ENCODE assay signal across 24 cellular contexts in genomic region chr10:69969961-69970360, GRCh38.
"Had no signal": no experiment of that assay in that cellular context is flagged by ENCODE, and none has a peak within 500 bp of the region (broad histone marks: within the 10 kb centered on the region; RNA-seq: fewer than 3 reads in every experiment).

No MANE protein-coding gene starts in this region.

- H3K27ac Mint-ChIP-seq: immature natural killer cell; mesothelial cell of epicardium; naive thymus-derived CD4-positive, alpha-beta T cell; natural killer cell treated with Interleukin-12 subunit alpha and Interleukin-12 subunit beta and Interleukin-15 and Interleukin-18, amount 100 ng/mL, for 72 hours; progenitor cell of endocrine pancreas; stimulated activated memory B cell treated with anti-CD40 and anti-IgM and Interleukin-4, amounts not matched to agents 10 μg/mL and 1 μg/mL and 100 μg/mL, for 72 hours; stimulated activated naive CD8-positive, alpha-beta T cell treated with anti-CD3 and anti-CD28 coated beads, Interleukin-15, amount 100 ng/mL, for 72 hours had no signal

- H3K36me3 Mint-ChIP-seq: immature natural killer cell; mesothelial cell of epicardium; naive thymus-derived CD4-positive, alpha-beta T cell; natural killer cell treated with Interleukin-12 subunit alpha and Interleukin-12 subunit beta and Interleukin-15 and Interleukin-18, amount 100 ng/mL, for 72 hours; stimulated activated memory B cell treated with anti-CD40 and anti-IgM and Interleukin-4, amounts not matched to agents 10 μg/mL and 1 μg/mL and 100 μg/mL, for 72 hours had no signal

- H3K9me3 Mint-ChIP-seq: immature natural killer cell; mesothelial cell of epicardium; naive thymus-derived CD4-positive, alpha-beta T cell; natural killer cell treated with Interleukin-12 subunit alpha and Interleukin-12 subunit beta and Interleukin-15 and Interleukin-18, amount 100 ng/mL, for 72 hours; stimulated activated memory B cell treated with anti-CD40 and anti-IgM and Interleukin-4, amounts not matched to agents 10 μg/mL and 1 μg/mL and 100 μg/mL, for 72 hours; stimulated activated naive CD8-positive, alpha-beta T cell treated with anti-CD3 and anti-CD28 coated beads, Interleukin-15, amount 100 ng/mL, for 72 hours had no signal

- H3K4me3 Mint-ChIP-seq: immature natural killer cell; mesothelial cell of epicardium; naive thymus-derived CD4-positive, alpha-beta T cell; natural killer cell treated with Interleukin-12 subunit alpha and Interleukin-12 subunit beta and Interleukin-15 and Interleukin-18, amount 100 ng/mL, for 72 hours; stimulated activated memory B cell treated with anti-CD40 and anti-IgM and Interleukin-4, amounts not matched to agents 10 μg/mL and 1 μg/mL and 100 μg/mL, for 72 hours; stimulated activated naive CD8-positive, alpha-beta T cell treated with anti-CD3 and anti-CD28 coated beads, Interleukin-15, amount 100 ng/mL, for 72 hours had no signal

- H3K4me1 Mint-ChIP-seq: immature natural killer cell; naive thymus-derived CD4-positive, alpha-beta T cell; stimulated activated memory B cell treated with anti-CD40 and anti-IgM and Interleukin-4, amounts not matched to agents 10 μg/mL and 1 μg/mL and 100 μg/mL, for 72 hours; stimulated activated naive CD8-positive, alpha-beta T cell treated with anti-CD3 and anti-CD28 coated beads, Interleukin-15, amount 100 ng/mL, for 72 hours had no signal

- DNase-seq: hypothalamus; immature natural killer cell; kidney; left colon; left lung; lower lobe of right lung; mesendoderm; naive thymus-derived CD4-positive, alpha-beta T cell; ovary; right lobe of liver; stimulated activated CD4-positive, alpha-beta T cell treated with anti-CD3 and anti-CD28 coated beads, Interleukin-1b, Interleukin-23, amount 100 ng/mL, for 48 hours; stimulated activated CD4-positive, alpha-beta T cell treated with anti-CD3 and anti-CD28 coated beads, Interleukin-2, amount 100 ng/mL, for 48 hours; stimulated activated CD4-positive, alpha-beta T cell treated with anti-CD3 and anti-CD28 coated beads, Interleukin-4, amount 100 ng/mL, for 4 hours; stimulated activated CD8-positive, alpha-beta memory T cell treated with anti-CD3 and anti-CD28 coated beads, Interleukin-4, amount 100 ng/mL, for 48 hours; stimulated activated naive CD4-positive, alpha-beta T cell treated with Interleukin-2 at 50 U/mL for 16 hours; stimulated activated naive CD8-positive, alpha-beta T cell treated with anti-CD3 and anti-CD28 coated beads, Interleukin-15, amount 100 ng/mL, for 72 hours; testis; thyroid gland; transverse colon; upper lobe of right lung had no signal
